16 cellular contexts compared by ENCODE assay signal in genomic region chr4:172207258-172207657, GRCh38.
"Had no signal": no experiment of that assay in that cellular context is flagged by ENCODE, and none has a peak within 500 bp of the region (broad histone marks: within the 10 kb centered on the region; RNA-seq: fewer than 3 reads in every experiment).

No MANE protein-coding gene starts in this region.

- H3K9me3 ChIP-seq: adrenal gland, breast epithelium, neutrophil, right atrium auricular region, transverse colon, vagina had no signal

- H3K4me1 ChIP-seq: adrenal gland, breast epithelium, right atrium auricular region, transverse colon, vagina had no signal

- H3K27me3 ChIP-seq: adrenal gland, breast epithelium, neutrophil, right atrium auricular region, transverse colon, vagina had no signal

- H3K36me3 ChIP-seq: adrenal gland, breast epithelium, neutrophil, right atrium auricular region, transverse colon, vagina had no signal

- ATAC-seq: activated naive CD4-positive, alpha-beta T cell treated with anti-CD3 and anti-CD28 coated beads, Interleukin-2, amount 50 U/mL, for 72 hours; left lobe of liver; natural killer cell treated with Interleukin-12 subunit alpha and Interleukin-12 subunit beta and Interleukin-15 and Interleukin-18, amount 100 ng/mL, for 72 hours had no signal

- H3K4me3 ChIP-seq: adrenal gland, breast epithelium, coronary artery, lung, right atrium auricular region, transverse colon, vagina had no signal

- FAIRE-seq: astrocyte, keratinocyte had no signal

- H3K27ac ChIP-seq: adrenal gland, breast epithelium, coronary artery, neutrophil, right atrium auricular region, transverse colon, vagina had no signal

- DNase-seq: activated CD4-positive, alpha-beta T cell treated with anti-CD3 and anti-CD28 coated beads, Interleukin-2, amount 50 U/mL, for 4 hours; activated gamma-delta T cell treated with Interleukin-2 at 50 U/mL for 16 hours; adrenal gland; foreskin melanocyte; transverse colon had no signal
